ENCODE assay signal across 8 cellular contexts in the genomic region with DNA sequence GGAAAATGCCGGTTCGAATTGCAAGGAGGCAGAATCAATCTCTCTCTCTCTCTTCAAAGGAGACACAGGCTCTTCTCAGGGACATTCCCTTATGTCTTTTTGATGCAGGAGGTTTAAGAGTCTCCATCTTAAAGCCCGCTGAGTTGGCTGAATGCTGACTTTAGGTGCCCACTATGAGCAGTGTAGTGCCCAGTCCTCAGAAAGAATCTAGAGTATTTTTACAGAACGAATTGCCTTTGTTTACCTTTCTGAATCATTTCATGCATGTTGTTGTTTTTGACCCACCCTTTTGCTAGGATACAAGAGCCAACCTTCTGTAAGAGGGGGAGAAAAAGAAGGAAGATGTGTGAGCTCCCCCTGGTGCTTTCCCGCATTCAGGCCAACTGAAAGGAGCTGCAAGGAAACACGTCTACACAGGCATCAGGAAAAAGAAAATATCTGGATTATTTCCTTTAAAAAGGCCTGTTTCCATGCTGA.
DNase-seq lines count a peak whose midpoint lies in the region; ATAC-seq and TF ChIP-seq lines count a peak whose summit lies in the region.

No MANE protein-coding gene starts in this region.

- H3K4me1 Mint-ChIP-seq in stimulated activated naive B cell treated with anti-CD40 and anti-IgM and Interleukin-4, amounts not matched to agents 10 μg/mL and 1 μg/mL and 100 μg/mL, for 72 hours: peaks cover 10 to 22% of the 10 kb centered on the region in 2 donors
- H3K4me1 Mint-ChIP-seq in T-cell: peaks cover 5 to 12% (median 7%) of the 10 kb centered on the region in 3 donors

- H3K9me3 ChIP-seq in gastroesophageal sphincter (no peaks in the 10 kb centered on the region), ovary (no peaks in the 10 kb centered on the region)

- H3K27ac Mint-ChIP-seq in stimulated activated naive B cell treated with anti-CD40 and anti-IgM and Interleukin-4, amounts not matched to agents 10 μg/mL and 1 μg/mL and 100 μg/mL, for 72 hours: no peak overlapping the region
- H3K27ac Mint-ChIP-seq in T-cell: no peak overlapping the region

- H3K4me3 ChIP-seq in gastroesophageal sphincter (no peak overlapping the region), ovary (no peak overlapping the region)

- peaks cover 25% of the 10 kb centered on the region for H3K27me3 ChIP-seq in gastroesophageal sphincter
- no peaks in the 10 kb centered on the region for H3K27me3 ChIP-seq in ovary

- TF ChIP-seq POLR2A in gastroesophageal sphincter (IDR thresholded peaks at IDR 0.05) (no peak), ovary (IDR thresholded peaks at IDR 0.05) (no peak)

- TF ChIP-seq CTCF in gastroesophageal sphincter (IDR thresholded peaks at IDR 0.05) (peak; percentile 8 to 65 (median 36)), ovary (IDR thresholded peaks at IDR 0.05) (peak in 2 of 3 donors; percentile 21 to 44)

- WGBS in gastroesophageal sphincter (ENCODE audit: low coverage in 1 of 2), 2 donors: 62 to 71% methylated on average over 5 to 6 of the region's 6 CpGs
- WGBS in ovary, 3 donors: 70 to 75% (median 72%) methylated on average over 6 of the region's 6 CpGs

- intact Hi-C loops in ovary (cut with DNase I): loop anchor here in 2 of 4 donors (5.0 to 10.0 kb wide), 4 partner anchors 213 to 549 kb away; no protein-coding TSS in a partner anchor

- ATAC-seq in gastroesophageal sphincter: no peak
- no peak for ATAC-seq in HG02840 (IDR thresholded peaks at IDR 0.05; ENCODE audit: low FRiP score, unreplicated experiment)
- no peak for ATAC-seq in stimulated activated naive B cell treated with anti-CD40 and anti-IgM and Interleukin-4, amounts not matched to agents 10 μg/mL and 1 μg/mL and 100 μg/mL, for 72 hours (replicated peaks)
- ATAC-seq in T-cell (replicated peaks in 1 of 4): no peak

- no peak overlapping the region for H3K4me3 Mint-ChIP-seq in stimulated activated naive B cell treated with anti-CD40 and anti-IgM and Interleukin-4, amounts not matched to agents 10 μg/mL and 1 μg/mL and 100 μg/mL, for 72 hours
- H3K4me3 Mint-ChIP-seq in T-cell: peak overlapping the region in 1 of 3 donors; percentile 60

- H3K27ac ChIP-seq in gastroesophageal sphincter (peak overlapping the region in 1 of 4 donors; percentile 83), ovary (no peak overlapping the region)

- CTCF ChIA-PET in T-cell (lab: Charles Lee): no interaction called here

- POLR2A ChIA-PET in T-cell (lab: Charles Lee): no interaction called here

- H3K36me3 ChIP-seq in gastroesophageal sphincter: no peaks in the 10 kb centered on the region
- no peaks in the 10 kb centered on the region for H3K36me3 ChIP-seq in ovary

- TF ChIP-seq EP300 in gastroesophageal sphincter (IDR thresholded peaks at IDR 0.05) (no peak), ovary (IDR thresholded peaks at IDR 0.05) (no peak)

- H3K9me3 Mint-ChIP-seq in stimulated activated naive B cell treated with anti-CD40 and anti-IgM and Interleukin-4, amounts not matched to agents 10 μg/mL and 1 μg/mL and 100 μg/mL, for 72 hours: no peaks in the 10 kb centered on the region
- H3K9me3 Mint-ChIP-seq in T-cell: no peaks in the 10 kb centered on the region

- no peaks in the 10 kb centered on the region for H3K27me3 Mint-ChIP-seq in stimulated activated naive B cell treated with anti-CD40 and anti-IgM and Interleukin-4, amounts not matched to agents 10 μg/mL and 1 μg/mL and 100 μg/mL, for 72 hours
- H3K27me3 Mint-ChIP-seq in T-cell: peaks cover 47 to 48% of the 10 kb centered on the region in 2 donors

- DNase-seq in AML-193 (lab: John Stamatoyannopoulos, UW) (peak; percentile 20 to 31), HuH-7 (ENCODE audit: low spot score) (peak; percentile 43), SHP77 treated with DMSO at 0.1 percent for 48 hours (lab: John Stamatoyannopoulos, UW) (peak; percentile 16), ovary (peak in 4 of 5 donors; percentile 31 to 58 (median 46)), T-cell (no peak)
- no peak for DNase-seq in stimulated activated naive B cell treated with anti-CD40 and anti-IgM and Interleukin-4, amounts not matched to agents 10 μg/mL and 1 μg/mL and 100 μg/mL, for 72 hours

- H3K36me3 Mint-ChIP-seq in stimulated activated naive B cell treated with anti-CD40 and anti-IgM and Interleukin-4, amounts not matched to agents 10 μg/mL and 1 μg/mL and 100 μg/mL, for 72 hours: no peaks in the 10 kb centered on the region
- H3K36me3 Mint-ChIP-seq in T-cell: no peaks in the 10 kb centered on the region

- H3K4me1 ChIP-seq in gastroesophageal sphincter (peaks cover 0 to 19% (median 0%) of the 10 kb centered on the region in 3 donors), ovary (ENCODE audit: insufficient read depth) (no peaks in the 10 kb centered on the region)

Comparison
In these comparisons a context has a peak if more than half of its experiments do, and no peak if none do; other contexts are left out.
1. DNase-seq: peak in AML-193 (2 of 2), HuH-7 (single experiment), SHP77 treated with DMSO at 0.1 percent for 48 hours (single experiment) and ovary (4 of 5); none in stimulated activated naive B cell treated with anti-CD40 and anti-IgM and Interleukin-4, amounts not matched to agents 10 μg/mL and 1 μg/mL and 100 μg/mL, for 72 hours (single experiment) and T-cell (0 of 34).